ENCODE assay signal across 24 cellular contexts in the genomic region with DNA sequence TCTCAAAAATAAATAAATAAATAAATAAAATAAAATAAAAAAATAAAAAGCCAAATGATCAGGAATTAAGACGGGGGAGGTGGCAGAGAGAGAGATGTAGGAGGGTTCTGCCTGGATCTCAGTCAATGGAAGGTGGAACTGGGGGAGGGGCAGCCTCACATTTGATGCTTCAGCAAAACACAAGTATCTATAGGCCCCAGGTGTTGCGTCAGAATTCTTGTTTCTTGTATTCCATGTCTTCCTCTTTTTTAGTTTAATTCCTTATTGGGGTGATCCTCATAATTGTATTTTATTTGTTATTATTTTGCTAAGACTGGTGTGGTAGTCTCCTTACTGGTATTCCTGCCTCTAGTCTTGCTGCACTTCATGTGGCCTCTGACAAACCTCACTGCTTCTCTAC.
"Had no signal": no experiment of that assay in that cellular context is flagged by ENCODE, and none has a peak within 500 bp of the region (broad histone marks: within the 10 kb centered on the region; RNA-seq: fewer than 3 reads in every experiment).

No MANE protein-coding gene starts in this region.

- H3K9me3 ChIP-seq: ovary, psoas muscle, right lobe of liver, sigmoid colon, stomach, thoracic aorta, thyroid gland, tibial nerve, upper lobe of left lung, vagina had no signal

- H2AFZ ChIP-seq: parathyroid adenoma had no signal

- H3K4me1 ChIP-seq: parathyroid adenoma, psoas muscle, right lobe of liver, stomach, thyroid gland, upper lobe of left lung, vagina had no signal

- H3K36me3 ChIP-seq: ovary, right lobe of liver, sigmoid colon, stomach, thoracic aorta, thyroid gland, tibial nerve, upper lobe of left lung, vagina had no signal

- H3K27ac ChIP-seq: ovary, parathyroid adenoma, psoas muscle, right lobe of liver, sigmoid colon, stomach, thoracic aorta, thyroid gland, tibial nerve, upper lobe of left lung, vagina had no signal

- H3K79me2 ChIP-seq: parathyroid adenoma had no signal

- H3K27me3 ChIP-seq: ovary, right lobe of liver, sigmoid colon, stomach, thyroid gland, upper lobe of left lung, vagina had no signal

- DNase-seq: nephron progenitor cell; occipital lobe; ovary; posterior cingulate gyrus; psoas muscle; right cardiac atrium; right lobe of liver; sigmoid colon; small intestine; stimulated activated CD4-positive, alpha-beta T cell treated with anti-CD3 and anti-CD28 coated beads, Interleukin-15, amount 100 ng/mL, for 24 hours; stimulated activated CD4-positive, alpha-beta T cell treated with anti-CD3 and anti-CD28 coated beads, Interleukin-2, amount 100 ng/mL, for 24 hours; stimulated activated CD4-positive, alpha-beta T cell treated with anti-CD3 and anti-CD28 coated beads, Interleukin-2, amount 100 ng/mL, for 48 hours; stimulated activated CD4-positive, alpha-beta T cell treated with anti-CD3 and anti-CD28 coated beads, Interleukin-4, amount 100 ng/mL, for 24 hours; stimulated activated naive B cell treated with anti-CD40 and anti-IgM and Interleukin-4, amounts not matched to agents 10 μg/mL and 1 μg/mL and 100 μg/mL, for 72 hours; stimulated activated naive CD4-positive, alpha-beta T cell treated with Interleukin-2 at 50 U/mL for 16 hours; stomach; thyroid gland; trophoblast cell; upper lobe of left lung had no signal

- FAIRE-seq: small intestine, urothelium cell line had no signal

- H3K4me3 ChIP-seq: ovary, psoas muscle, right lobe of liver, sigmoid colon, stomach, thoracic aorta, thyroid gland, tibial nerve, upper lobe of left lung, vagina had no signal

- H3K9ac ChIP-seq: parathyroid adenoma had no signal
